10 cellular contexts compared by ENCODE assay signal in genomic region chr12:51318846-51319570, GRCh38. TPM values are rescaled to one million over a fixed set of nuclear protein-coding genes. Genes with fewer than 3 reads are reported as not detected.
DNase-seq lines count a peak whose midpoint lies in the region; ATAC-seq, FAIRE-seq and TF ChIP-seq lines count a peak whose summit lies in the region.
"Had no signal": no experiment of that assay in that cellular context is flagged by ENCODE, and none has a peak within 500 bp of the region (broad histone marks: within the 10 kb centered on the region; RNA-seq: fewer than 3 reads in every experiment).

No MANE protein-coding gene starts in this region.

- no peaks in the 10 kb centered on the region for H3K27me3 Mint-ChIP-seq in activated CD4-positive, alpha-beta memory T cell treated with anti-CD3 and anti-CD28 coated beads, Interleukin-2, amount 10 ng/mL, durations not matched to agents 7 days and 5 days
- H3K27me3 Mint-ChIP-seq in endothelial cell (ENCODE audit: unreplicated experiment): no peaks in the 10 kb centered on the region

- H3K4me1 Mint-ChIP-seq in activated CD4-positive, alpha-beta memory T cell treated with anti-CD3 and anti-CD28 coated beads, Interleukin-2, amount 10 ng/mL, durations not matched to agents 7 days and 5 days: peaks cover 65% of the 10 kb centered on the region
- peaks cover 12% of the 10 kb centered on the region for H3K4me1 Mint-ChIP-seq in endothelial cell (ENCODE audit: unreplicated experiment)

- H3K4me3 ChIP-seq in HL-60 (replicated peaks; ENCODE audit: insufficient read depth, low read length) (no peak overlapping the region), mucosa of descending colon (no peak overlapping the region), kidney (ENCODE audit: low read length in 2 of 2) (no peak overlapping the region), dorsolateral prefrontal cortex (no peak overlapping the region)

- in situ Hi-C loops in GM13977 (cut with MboI; ENCODE audit: low pct_unique_long_range_greater_than_20kb, low sequenced_read_pairs, unreplicated experiment): no loop called here

- DNase-seq in GM13977 (ENCODE audit: low spot score) (peak; percentile 57), HL-60 (ENCODE audit: low read depth in 1 of 2, low spot score in 1 of 2) (peak in 1 of 2 experiments; percentile 90), mucosa of descending colon (peak in 1 of 3 donors; percentile 50), kidney (no peak), substantia nigra (lab: John Stamatoyannopoulos, UW) (no peak), dorsolateral prefrontal cortex (no peak), endothelial cell (ENCODE audit: low spot score) (no peak)
- DNase-seq in activated CD4-positive, alpha-beta memory T cell treated with anti-CD3 and anti-CD28 coated beads, Interleukin-2, amount 10 ng/mL, durations not matched to agents 7 days and 5 days: peak; percentile 64

- peaks cover 71% of the 10 kb centered on the region for H3K36me3 Mint-ChIP-seq in activated CD4-positive, alpha-beta memory T cell treated with anti-CD3 and anti-CD28 coated beads, Interleukin-2, amount 10 ng/mL, durations not matched to agents 7 days and 5 days (ENCODE audit: low read depth)
- no peaks in the 10 kb centered on the region for H3K36me3 Mint-ChIP-seq in endothelial cell (ENCODE audit: low read depth, unreplicated experiment)

- H3K9me3 ChIP-seq in mucosa of descending colon: no peaks in the 10 kb centered on the region
- H3K9me3 ChIP-seq in kidney (ENCODE audit: control insufficient read depth in 1 of 2, low read length in 2 of 2): no peaks in the 10 kb centered on the region

- H3K4me3 Mint-ChIP-seq in activated CD4-positive, alpha-beta memory T cell treated with anti-CD3 and anti-CD28 coated beads, Interleukin-2, amount 10 ng/mL, durations not matched to agents 7 days and 5 days: peak overlapping the region; percentile 88
- H3K4me3 Mint-ChIP-seq in endothelial cell (ENCODE audit: unreplicated experiment): no peak overlapping the region

- FAIRE-seq in kidney (lab: Jason Lieb, UNC): no peak
- FAIRE-seq: islet of Langerhans had no signal

- H3K27ac Mint-ChIP-seq in activated CD4-positive, alpha-beta memory T cell treated with anti-CD3 and anti-CD28 coated beads, Interleukin-2, amount 10 ng/mL, durations not matched to agents 7 days and 5 days: peak overlapping the region; percentile 99
- H3K27ac Mint-ChIP-seq in endothelial cell (ENCODE audit: unreplicated experiment): no peak overlapping the region

- no peaks in the 10 kb centered on the region for H3K27me3 ChIP-seq in HL-60 (ENCODE audit: insufficient read depth, poor library complexity, severe bottlenecking)
- no peaks in the 10 kb centered on the region for H3K27me3 ChIP-seq in dorsolateral prefrontal cortex

- H3K4me1 ChIP-seq in mucosa of descending colon (ENCODE audit: low read depth) (peaks cover 11% of the 10 kb centered on the region), kidney (ENCODE audit: control insufficient read depth in 1 of 2, insufficient read depth in 1 of 2, low read depth in 1 of 2, low read length in 2 of 2) (no peaks in the 10 kb centered on the region)

- H3K36me3 ChIP-seq in mucosa of descending colon (ENCODE audit: low read depth): no peaks in the 10 kb centered on the region
- H3K36me3 ChIP-seq in kidney (ENCODE audit: control insufficient read depth in 1 of 2, insufficient read depth in 2 of 2, low read length in 2 of 2): no peaks in the 10 kb centered on the region

- POLR2A ChIA-PET in activated CD4-positive, alpha-beta memory T cell treated with anti-CD3 and anti-CD28 coated beads, Interleukin-2, amount 10 ng/mL, durations not matched to agents 7 days and 5 days (lab: Charles Lee): interaction anchor here (0.5 to 7.2 kb wide), 12 partner anchors 9 to 293 kb away, joined by 3 to 65 read pairs (median 6); partner anchors contain the start of genes DAZAP2, LETMD1, POU6F1 and SLC11A2

- TF ChIP-seq CTCF in GM13977 (IDR thresholded peaks at IDR 0.05; ENCODE audit: extremely low read depth, insufficient read depth, missing control alignments) (no peak), HL-60 (IDR thresholded peaks at IDR 0.05; ENCODE audit: insufficient read depth, low read length) (no peak), mucosa of descending colon (IDR thresholded peaks at IDR 0.05) (no peak), kidney (IDR thresholded peaks at IDR 0.05; ENCODE audit: borderline replicate concordance, extremely low read depth, insufficient read depth) (no peak), dorsolateral prefrontal cortex (IDR thresholded peaks at IDR 0.05 in 54 of 56, conservative IDR thresholded peaks at IDR 0.05 in 2 of 56; ENCODE audit: low read depth in 1 of 56, partially characterized antibody in 56 of 56) (no peak), endothelial cell (IDR thresholded peaks at IDR 0.05; ENCODE audit: unreplicated experiment) (no peak)

- no peak overlapping the region for H3K9ac ChIP-seq in kidney (ENCODE audit: low read length in 2 of 2)

- H3K27ac ChIP-seq in HL-60 (replicated peaks) (peak overlapping the region; percentile 69), kidney (ENCODE audit: low read depth in 2 of 2, low read length in 2 of 2) (no peak overlapping the region), substantia nigra (ENCODE audit: low read depth, low read length, poor library complexity, severe bottlenecking) (no peak overlapping the region), dorsolateral prefrontal cortex (no peak overlapping the region)

- CTCF ChIA-PET in activated CD4-positive, alpha-beta memory T cell treated with anti-CD3 and anti-CD28 coated beads, Interleukin-2, amount 10 ng/mL, durations not matched to agents 7 days and 5 days (lab: Charles Lee): interaction anchor here (0.6 to 4.8 kb wide), 7 partner anchors 8 to 56 kb away, joined by 3 to 44 read pairs (median 3); no protein-coding TSS in a partner anchor

- intact Hi-C loops in mucosa of descending colon (cut with DNase I, micrococcal nuclease): no loop called here
- intact Hi-C loops in kidney (cut with DNase I): no loop called here
- intact Hi-C loops in dorsolateral prefrontal cortex (cut with DNase I): no loop called here

- H3K9me3 Mint-ChIP-seq in activated CD4-positive, alpha-beta memory T cell treated with anti-CD3 and anti-CD28 coated beads, Interleukin-2, amount 10 ng/mL, durations not matched to agents 7 days and 5 days: no peaks in the 10 kb centered on the region
- H3K9me3 Mint-ChIP-seq in endothelial cell (ENCODE audit: unreplicated experiment): no peaks in the 10 kb centered on the region

- peak; percentile 82 for ATAC-seq in mucosa of descending colon

RNA-seq across cellular contexts. Expression of gene BIN2, which starts 5.0 kb away (rescaled TPM):
- 100 to 1,000 TPM; 206 to 214 TPM for total RNA-seq in activated CD4-positive, alpha-beta memory T cell treated with anti-CD3 and anti-CD28 coated beads, Interleukin-2, amount 10 ng/mL, durations not matched to agents 7 days and 5 days
- 1 to 10 TPM; 5.6 to 9.8 (median 7.3) TPM for total RNA-seq in mucosa of descending colon
- 15.6 TPM for total RNA-seq in kidney
- 3.4 TPM for polyA plus RNA-seq in kidney (ENCODE audit: insufficient read depth, low read depth, low replicate concordance)
- total RNA-seq in dorsolateral prefrontal cortex: 10 to 100 TPM in 4 of 120 experiments, 1 to 10 TPM in 116; 1.1 to 12.8 (median 3.8) TPM
- total RNA-seq in endothelial cell (ENCODE audit: unreplicated experiment): not detected
- total RNA-seq: NCI-H460 had no signal

RNA-seq across cellular contexts. Expression of gene CELA1, which starts 27.5 kb away (rescaled TPM):
- not detected for total RNA-seq in activated CD4-positive, alpha-beta memory T cell treated with anti-CD3 and anti-CD28 coated beads, Interleukin-2, amount 10 ng/mL, durations not matched to agents 7 days and 5 days
- total RNA-seq in mucosa of descending colon (not detected), kidney (not detected), dorsolateral prefrontal cortex (1 to 10 TPM in 1 of 120 experiments, not detected in 119; 1.0 TPM), endothelial cell (ENCODE audit: unreplicated experiment) (not detected)
- not detected for polyA plus RNA-seq in kidney (ENCODE audit: insufficient read depth, low read depth, low replicate concordance)
- total RNA-seq: NCI-H460 had no signal

RNA-seq across cellular contexts. Expression of gene SMAGP, which starts 48.8 kb away (rescaled TPM):
- total RNA-seq in activated CD4-positive, alpha-beta memory T cell treated with anti-CD3 and anti-CD28 coated beads, Interleukin-2, amount 10 ng/mL, durations not matched to agents 7 days and 5 days: 1 to 10 TPM; 1.8 to 3.1 TPM
- total RNA-seq in mucosa of descending colon (10 to 100 TPM; 35.0 to 88.6 (median 85.6) TPM), kidney (28.5 TPM), dorsolateral prefrontal cortex (1 to 10 TPM in 67 of 120 experiments, under 1 TPM in 34, not detected in 19; 0.23 to 3.3 (median 1.4) TPM), endothelial cell (ENCODE audit: unreplicated experiment) (167 TPM)
- polyA plus RNA-seq in kidney (ENCODE audit: insufficient read depth, low read depth, low replicate concordance): 22.8 TPM

Comparison
In these comparisons a context has a peak if more than half of its experiments do, and no peak if none do; other contexts are left out.
1. DNase-seq: peak in GM13977 (single experiment) and activated CD4-positive, alpha-beta memory T cell treated with anti-CD3 and anti-CD28 coated beads, Interleukin-2, amount 10 ng/mL, durations not matched to agents 7 days and 5 days (single experiment); none in kidney (single experiment), substantia nigra (0 of 49), dorsolateral prefrontal cortex (0 of 10) and endothelial cell (single experiment).
2. RNA of gene BIN2, which starts 5.0 kb away (total RNA-seq): 206 to 214 TPM in activated CD4-positive, alpha-beta memory T cell treated with anti-CD3 and anti-CD28 coated beads, Interleukin-2, amount 10 ng/mL, durations not matched to agents 7 days and 5 days; 15.6 TPM in kidney (single experiment), 5.6 to 9.8 TPM in mucosa of descending colon, 1.1 to 12.8 TPM in dorsolateral prefrontal cortex and not detected in endothelial cell (single experiment); every median in the first group is over 10 times any median in the second.